Comparison of ENCODE assay signal across 26 cellular contexts in genomic region chr7:67857698-67858097, GRCh38.
"Had no signal": no experiment of that assay in that cellular context is flagged by ENCODE, and none has a peak within 500 bp of the region (broad histone marks: within the 10 kb centered on the region; RNA-seq: fewer than 3 reads in every experiment).

No MANE protein-coding gene starts in this region.

- FAIRE-seq: endometrium, frontal cortex, islet of Langerhans, TTC549 had no signal

- ATAC-seq: activated CD4-positive, CD25-positive, alpha-beta regulatory T cell treated with anti-CD3 and anti-CD28 coated beads, Interleukin-2, amount 50 U/mL, for 24 hours; mucosa of descending colon; natural killer cell treated with Interleukin-12 subunit alpha and Interleukin-12 subunit beta and Interleukin-15 and Interleukin-18, amount 100 ng/mL, for 72 hours had no signal

- DNase-seq: activated CD4-positive, alpha-beta T cell treated with anti-CD3 and anti-CD28 coated beads for 48 hours; activated CD4-positive, alpha-beta T cell treated with anti-CD3 and anti-CD28 coated beads, Interleukin-2, amount 50 U/mL, for 48 hours; activated CD8-positive, alpha-beta memory T cell treated with anti-CD3 and anti-CD28 coated beads for 24 hours; activated gamma-delta T cell; activated naive CD4-positive, alpha-beta T cell treated with anti-CD3 and anti-CD28 coated beads, Interleukin-2, amount 10 ng/mL, durations not matched to agents 7 days and 5 days; activated naive CD8-positive, alpha-beta T cell treated with anti-CD3 and anti-CD28 coated beads, Interleukin-2, amount 10 ng/mL, durations not matched to agents 7 days and 5 days; activated T-cell treated with anti-CD3 and anti-CD28 coated beads, Interleukin-2, amount 50 U/mL, for 1 hour; cerebellar nuclear complex; colonic mucosa; effector CD8-positive, alpha-beta T cell; esophagus squamous epithelium; left ventricle myocardium inferior; mucosa of descending colon; right lobe of liver; stimulated activated CD4-positive, alpha-beta T cell treated with anti-CD3 and anti-CD28 coated beads, Interleukin-2, amount 100 ng/mL, for 48 hours; WERI-Rb-1 had no signal

- H3K4me1 ChIP-seq: ascending aorta, colonic mucosa, esophagus squamous epithelium, left ventricle myocardium inferior, vagina had no signal

- H3K27ac ChIP-seq: ascending aorta, cardiac muscle cell, colonic mucosa, epithelial cell of prostate, esophagus squamous epithelium, left ventricle myocardium inferior, right lobe of liver, vagina, WERI-Rb-1 had no signal

- H3K9me3 ChIP-seq: ascending aorta, colonic mucosa, right lobe of liver, vagina had no signal

- H3K36me3 ChIP-seq: ascending aorta, cardiac muscle cell, colonic mucosa, esophagus squamous epithelium, left ventricle myocardium inferior, right lobe of liver, vagina, WERI-Rb-1 had no signal

- H3K27me3 ChIP-seq: ascending aorta, cardiac muscle cell, colonic mucosa, esophagus squamous epithelium, right lobe of liver, vagina had no signal

- H3K4me3 ChIP-seq: ascending aorta, cardiac muscle cell, colonic mucosa, esophagus squamous epithelium, left ventricle myocardium inferior, mucosa of descending colon, right lobe of liver, vagina had no signal
